ENCODE assay signal across 20 cellular contexts in the genomic region with DNA sequence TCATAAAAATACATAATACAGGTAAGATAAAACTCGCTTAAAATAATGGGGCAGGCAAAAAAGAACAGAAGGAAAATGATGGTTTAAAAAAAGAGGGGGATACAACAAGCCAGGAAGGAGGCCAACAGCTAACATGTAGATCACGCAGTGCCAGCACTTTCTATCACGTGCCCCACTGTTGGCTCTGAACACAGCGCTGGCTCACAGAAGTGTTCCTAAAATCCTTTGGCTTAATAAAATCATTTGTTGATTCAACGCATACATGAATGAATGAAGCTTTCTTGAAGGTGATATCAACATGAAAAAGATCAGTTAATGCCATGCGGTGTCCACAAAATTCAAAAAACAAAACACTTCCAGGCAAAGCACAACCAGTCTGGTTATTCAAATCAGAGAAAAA. TPM values are rescaled to one million over a fixed set of nuclear protein-coding genes. Genes with fewer than 3 reads are reported as not detected.
DNase-seq lines count a peak whose midpoint lies in the region; TF ChIP-seq lines count a peak whose summit lies in the region.
"Had no signal": no experiment of that assay in that cellular context is flagged by ENCODE, and none has a peak within 500 bp of the region (broad histone marks: within the 10 kb centered on the region; RNA-seq: fewer than 3 reads in every experiment).

No MANE protein-coding gene starts in this region.

- POLR2A ChIA-PET in MCF 10A (lab: Yijun Ruan, JAX): no interaction called here

- H3K4me1 ChIP-seq in left ventricle myocardium inferior (no peaks in the 10 kb centered on the region), testis (no peaks in the 10 kb centered on the region)

- H3K4me1 Mint-ChIP-seq in MCF 10A (ENCODE audit: insufficient read depth, unreplicated experiment): peaks cover 6% of the 10 kb centered on the region
- H3K4me1 Mint-ChIP-seq: mesothelial cell of epicardium had no signal

- H3K36me3 ChIP-seq in left ventricle myocardium inferior (no peaks in the 10 kb centered on the region), testis (ENCODE audit: low read depth, missing control alignments) (no peaks in the 10 kb centered on the region)
- H3K36me3 ChIP-seq: vagina had no signal

- H3K27ac ChIP-seq in left ventricle myocardium inferior (replicated peaks) (no peak overlapping the region), testis (no peak overlapping the region)
- H3K27ac ChIP-seq: hepatocyte had no signal

- H3K4me3 ChIP-seq in left ventricle myocardium inferior (no peak overlapping the region), testis (no peak overlapping the region)
- H3K4me3 ChIP-seq: hepatocyte, vagina had no signal

- no peak for TF ChIP-seq CTCF in left ventricle myocardium inferior (IDR thresholded peaks at IDR 0.05; ENCODE audit: borderline replicate concordance)
- no peak for TF ChIP-seq CTCF in testis (IDR thresholded peaks at IDR 0.05)
- TF ChIP-seq CTCF in MCF 10A (IDR thresholded peaks at IDR 0.05; ENCODE audit: unreplicated experiment): no peak

- intact Hi-C loops in cardiac septum (cut with DNase I) (no loop called here), left ventricle myocardium inferior (cut with micrococcal nuclease) (no loop called here), testis (cut with DNase I; ENCODE audit: low total_unique reads) (no loop called here), MCF 10A (cut with micrococcal nuclease) (no loop called here)

- TF ChIP-seq POLR2A in testis (IDR thresholded peaks at IDR 0.05): no peak

- DNase-seq in cardiac septum (ENCODE audit: low spot score) (peak; percentile 67), left ventricle myocardium inferior (no peak), cerebellar cortex (ENCODE audit: low spot score) (peak; percentile 53), midbrain (lab: John Stamatoyannopoulos, UW) (peak; percentile 31), testis (peak; percentile 66), MCF 10A (ENCODE audit: unreplicated experiment) (no peak), kidney glomerular epithelial cell (lab: John Stamatoyannopoulos, UW) (no peak), DMS53 treated with DMSO at 0.1 percent for 48 hours (lab: John Stamatoyannopoulos, UW; ENCODE audit: unreplicated experiment) (no peak)
- DNase-seq: activated CD4-positive, alpha-beta T cell treated with anti-CD3 and anti-CD28 coated beads, Interleukin-2, amount 50 U/mL, for 1 hour; Calu3; H9; NCI-H2227 treated with DMSO at 0.1 percent for 48 hours; NCI-H774; nephron progenitor cell; PC-3; T-helper 17 cell had no signal

- H3K27me3 ChIP-seq in left ventricle myocardium inferior (ENCODE audit: low read depth): no peaks in the 10 kb centered on the region
- H3K27me3 ChIP-seq in testis: no peaks in the 10 kb centered on the region
- H3K27me3 ChIP-seq: hepatocyte, vagina had no signal

- no peak overlapping the region for H3K4me3 Mint-ChIP-seq in MCF 10A (ENCODE audit: unreplicated experiment)
- H3K4me3 Mint-ChIP-seq: dendritic cell treated with granulocyte-macrophage colony-stimulating factor and Interleukin-4, amounts not matched to agents 40 ng/mL and 50 ng/mL, for 4 days; H9; mesothelial cell of epicardium; nephron progenitor cell; T-helper 17 cell had no signal

- WGBS in testis, 2 donors: 60 to 63% methylated on average over 6 of the region's 6 CpGs

- no peaks in the 10 kb centered on the region for H3K36me3 Mint-ChIP-seq in MCF 10A (ENCODE audit: insufficient read depth, unreplicated experiment)
- H3K36me3 Mint-ChIP-seq: mesothelial cell of epicardium had no signal

- CTCF ChIA-PET in MCF 10A (lab: Yijun Ruan, JAX): interaction anchor here (0.7 kb wide), 1 partner anchor 128 kb away, joined by 3 read pairs; no protein-coding TSS in a partner anchor

- no peaks in the 10 kb centered on the region for H3K9me3 Mint-ChIP-seq in MCF 10A (ENCODE audit: unreplicated experiment)
- H3K9me3 Mint-ChIP-seq: dendritic cell treated with granulocyte-macrophage colony-stimulating factor and Interleukin-4, amounts not matched to agents 40 ng/mL and 50 ng/mL, for 4 days; H9; mesothelial cell of epicardium; nephron progenitor cell had no signal

- BruUV-seq in MCF 10A (replicated peaks; lab: Mats Ljungman, UMichigan): no TSS peak

- H3K9me3 ChIP-seq in left ventricle myocardium inferior (replicated peaks): no peaks in the 10 kb centered on the region
- no peaks in the 10 kb centered on the region for H3K9me3 ChIP-seq in testis
- H3K9me3 ChIP-seq: vagina had no signal

- no peak overlapping the region for H3K27ac Mint-ChIP-seq in MCF 10A (ENCODE audit: low read depth, unreplicated experiment)
- H3K27ac Mint-ChIP-seq: mesothelial cell of epicardium, T-helper 17 cell had no signal

- H3K27me3 Mint-ChIP-seq in MCF 10A (ENCODE audit: insufficient read depth, unreplicated experiment): no peaks in the 10 kb centered on the region
- H3K27me3 Mint-ChIP-seq: dendritic cell treated with granulocyte-macrophage colony-stimulating factor and Interleukin-4, amounts not matched to agents 40 ng/mL and 50 ng/mL, for 4 days; T-helper 17 cell had no signal

RNA-seq across cellular contexts. Expression of a gene that starts 8.5 kb away (rescaled TPM):
- 20.3 TPM for total RNA-seq in cardiac septum
- 19.6 TPM for total RNA-seq in left ventricle myocardium inferior
- 10 to 100 TPM; 13.1 to 16.1 TPM for total RNA-seq in testis
- polyA plus RNA-seq in testis (ENCODE audit: insufficient read depth, low read depth, low replicate concordance): 46.7 TPM
- total RNA-seq in MCF 10A (2022): 23.8 and 26.6 TPM in 2 replicates

RNA-seq across cellular contexts. Expression of a gene that starts 53.6 kb away (rescaled TPM):
- 32.8 TPM for total RNA-seq in cardiac septum
- total RNA-seq in left ventricle myocardium inferior: 18.2 TPM
- 10 to 100 TPM; 37.2 to 37.7 TPM for total RNA-seq in testis
- 61.6 TPM for polyA plus RNA-seq in testis (ENCODE audit: insufficient read depth, low read depth, low replicate concordance)
- 47.1 and 52.5 TPM in 2 replicates for total RNA-seq in MCF 10A (2022)

Comparison
In these comparisons a context has a peak if more than half of its experiments do, and no peak if none do; other contexts are left out.
1. DNase-seq: peak in cardiac septum (single experiment), cerebellar cortex (single experiment), midbrain (single experiment) and testis (single experiment); none in left ventricle myocardium inferior (single experiment), MCF 10A (single experiment), kidney glomerular epithelial cell (single experiment) and DMS53 treated with DMSO at 0.1 percent for 48 hours (single experiment).